8 cellular contexts compared by ENCODE assay signal in the genomic region with DNA sequence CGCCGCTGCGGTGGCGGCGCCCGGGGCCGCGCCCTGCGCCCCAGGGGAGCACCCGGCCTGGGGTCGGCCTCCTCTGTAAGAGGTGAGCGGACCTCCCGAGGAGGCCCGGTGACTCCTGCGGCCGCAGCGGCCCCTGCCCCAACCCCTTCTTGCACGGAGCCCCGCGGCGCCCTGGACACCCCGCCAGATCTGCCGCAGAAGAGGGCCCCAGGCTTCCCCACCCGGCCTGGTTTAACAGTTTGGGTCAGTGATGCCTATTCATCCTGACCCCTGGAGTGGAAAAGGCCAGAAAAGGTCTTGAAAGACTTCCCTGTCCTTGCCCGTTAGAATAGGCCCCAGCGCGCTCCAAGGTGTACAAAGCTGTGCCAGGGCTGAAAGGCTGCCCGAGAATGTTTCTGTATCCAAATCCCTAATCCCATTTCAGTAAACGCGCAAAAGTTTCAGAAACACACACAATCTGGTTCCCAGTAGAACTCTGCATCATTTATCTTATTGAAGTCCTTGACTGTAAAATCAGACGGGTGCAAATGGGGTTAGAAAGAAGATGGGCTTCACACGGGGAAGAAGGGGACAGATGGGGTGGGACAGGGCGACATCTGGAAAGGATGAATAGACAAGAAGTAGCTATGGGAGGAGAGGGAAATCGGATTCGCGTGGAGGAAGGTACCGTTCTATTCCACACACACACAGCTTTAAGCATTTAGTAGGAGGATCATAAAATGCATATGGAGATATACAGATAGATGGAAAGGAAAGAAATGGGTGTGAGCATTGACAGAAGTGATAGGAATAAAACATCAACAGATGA. TPM values are rescaled to one million over a fixed set of nuclear protein-coding genes. Genes with fewer than 3 reads are reported as not detected.
A peak's percentile ranks its signal among the peaks of the same experiment; 100 is the strongest.
DNase-seq lines count a peak whose midpoint lies in the region; ATAC-seq and TF ChIP-seq lines count a peak whose summit lies in the region.

No MANE protein-coding gene starts in this region.

- no peaks in the 10 kb centered on the region for H3K9me3 ChIP-seq in CD8-positive, alpha-beta T cell (ENCODE audit: low read length)
- no peaks in the 10 kb centered on the region for H3K9me3 ChIP-seq in IMR-90 (ENCODE audit: control insufficient read depth, insufficient read depth, low read length)
- no peaks in the 10 kb centered on the region for H3K9me3 ChIP-seq in heart right ventricle

- peak overlapping the region; percentile 84 for H3K27ac ChIP-seq in CD8-positive, alpha-beta T cell (ENCODE audit: low read depth, low read length)
- H3K27ac ChIP-seq in IMR-90 (ENCODE audit: insufficient read depth, low read length) (peak overlapping the region; percentile 93), heart right ventricle (peak overlapping the region; percentile 94 to 100 (median 99)), rectal smooth muscle tissue (ENCODE audit: low read depth, low read length) (peak overlapping the region; percentile 99)

- CTCF ChIA-PET in CD8-positive, alpha-beta T cell (lab: Charles Lee): interaction anchor here (0.7 to 2.0 kb wide), 5 partner anchors 12 to 474 kb away, joined by 4 to 5 read pairs (median 4); no protein-coding TSS in a partner anchor
- CTCF ChIA-PET in IMR-90 (lab: Yijun Ruan, JAX): interaction anchor here (0.9 to 1.1 kb wide), 2 partner anchors 33 to 414 kb away, joined by 3 read pairs; no protein-coding TSS in a partner anchor

- H3K79me1 ChIP-seq in IMR-90 (ENCODE audit: low read depth in 1 of 2, low read length in 2 of 2): peaks cover 4 to 15% of the 10 kb centered on the region in 2 experiments

- H3K9ac ChIP-seq in IMR-90 (ENCODE audit: low read depth, low read length): peak overlapping the region; percentile 73
- H3K9ac ChIP-seq in rectal smooth muscle tissue (ENCODE audit: low read length): peak overlapping the region; percentile 92

- H2AK5ac ChIP-seq in IMR-90 (ENCODE audit: low read depth, low read length): peak overlapping the region; percentile 88; the same call in 1 of the 2 replicates

- BruUV-seq in IMR-90 (replicated peaks; lab: Mats Ljungman, UMichigan): no TSS peak

- peaks cover 17% of the 10 kb centered on the region for H3K4me1 ChIP-seq in CD8-positive, alpha-beta T cell (ENCODE audit: insufficient read depth, low read length)
- peaks cover 4% of the 10 kb centered on the region for H3K4me1 ChIP-seq in IMR-90 (ENCODE audit: control insufficient read depth, insufficient read depth, low read length)
- H3K4me1 ChIP-seq in heart right ventricle: peaks cover 0 to 71% (median 47%) of the 10 kb centered on the region in 9 donors
- peaks cover 16% of the 10 kb centered on the region for H3K4me1 ChIP-seq in rectal smooth muscle tissue (ENCODE audit: control insufficient read depth, insufficient read depth, low read length)

- no peaks in the 10 kb centered on the region for H3K36me3 ChIP-seq in CD8-positive, alpha-beta T cell (ENCODE audit: insufficient read depth, low read length)
- H3K36me3 ChIP-seq in IMR-90 (ENCODE audit: control insufficient read depth, insufficient read depth, low read length) (no peaks in the 10 kb centered on the region), heart right ventricle (no peaks in the 10 kb centered on the region), rectal smooth muscle tissue (ENCODE audit: control insufficient read depth, insufficient read depth, low read length) (no peaks in the 10 kb centered on the region)

- H2BK20ac ChIP-seq in IMR-90 (ENCODE audit: low read depth, low read length): peak overlapping the region; percentile 85

- no peak overlapping the region for H3K56ac ChIP-seq in IMR-90 (ENCODE audit: extremely low read depth, insufficient read depth, low read length)

- H4K5ac ChIP-seq in IMR-90 (ENCODE audit: low read depth, low read length): peak overlapping the region; percentile 87

- H2AFZ ChIP-seq in IMR-90 (replicated peaks; ENCODE audit: low read length, poor library complexity): peak overlapping the region; percentile 97

- H3K4ac ChIP-seq in IMR-90 (ENCODE audit: low read depth, low read length): peak overlapping the region; percentile 91

- H3K27me3 Mint-ChIP-seq in CD8-positive, alpha-beta T cell (ENCODE audit: low read depth): no peaks in the 10 kb centered on the region
- no peaks in the 10 kb centered on the region for H3K27me3 Mint-ChIP-seq in activated naive CD4-positive, alpha-beta T cell treated with anti-CD3 and anti-CD28 coated beads, Interleukin-2, amount 50 U/mL, for 24 hours

- intact Hi-C loops in CD8-positive, alpha-beta T cell (cut with DNase I, micrococcal nuclease): loop anchor here (1.0 to 10.0 kb wide), 13 partner anchors 27 to 1347 kb away; a partner anchor contains a TSS
- intact Hi-C loops in IMR-90 (cut with micrococcal nuclease) (loop anchor here (1.0 to 10.0 kb wide), 8 partner anchors 35 to 473 kb away; a partner anchor contains a TSS), heart right ventricle (cut with DNase I) (loop anchor here in 9 of 10 donors (1.0 to 10.0 kb wide), 14 partner anchors 35 to 413 kb away; a partner anchor contains a TSS)

- peak overlapping the region; percentile 80 for H3K18ac ChIP-seq in IMR-90 (ENCODE audit: low read depth, low read length)

- in situ Hi-C loops in IMR-90 (cut with MboI; ENCODE audit: low sequenced_read_pairs): loop anchor here (25.0 kb wide), 1 partner anchor 410 kb away; no protein-coding TSS in a partner anchor

- no peak for TF ChIP-seq RAD21 in IMR-90 (IDR thresholded peaks at IDR 0.05; ENCODE audit: low read length)

- H2BK15ac ChIP-seq in IMR-90 (ENCODE audit: low read depth, low read length): peak overlapping the region; percentile 94; the same call in 2 of the 3 replicates

- peak overlapping the region; percentile 96 for H4K91ac ChIP-seq in IMR-90 (ENCODE audit: insufficient read depth, low read depth, low read length)

- no peaks in the 10 kb centered on the region for H3K9me3 Mint-ChIP-seq in CD8-positive, alpha-beta T cell
- no peaks in the 10 kb centered on the region for H3K9me3 Mint-ChIP-seq in activated naive CD4-positive, alpha-beta T cell treated with anti-CD3 and anti-CD28 coated beads, Interleukin-2, amount 50 U/mL, for 24 hours

- H3K36me3 Mint-ChIP-seq in CD8-positive, alpha-beta T cell: peaks cover 9% of the 10 kb centered on the region
- H3K36me3 Mint-ChIP-seq in activated naive CD4-positive, alpha-beta T cell treated with anti-CD3 and anti-CD28 coated beads, Interleukin-2, amount 50 U/mL, for 24 hours: no peaks in the 10 kb centered on the region

- peak overlapping the region; percentile 84 to 95 for H4K8ac ChIP-seq in IMR-90 (ENCODE audit: low read depth in 2 of 2, low read length in 2 of 2)

- WGBS in IMR-90 (ENCODE audit: extremely low coverage in 2 of 2, insufficient read length in 1 of 2), 2 experiments: 43% methylated on average over 1 of the region's 37 CpGs; no CpG with 5 or more reads in 1 of the 2 experiments
- 21% methylated on average over 37 of the region's 37 CpGs for WGBS in heart right ventricle, 2 donors

- no peak for ATAC-seq in CD8-positive, alpha-beta T cell
- no peak for ATAC-seq in IMR-90 (ENCODE audit: low read depth)
- no peak for ATAC-seq in heart right ventricle

- H3K27me3 ChIP-seq in CD8-positive, alpha-beta T cell (ENCODE audit: insufficient read depth, low read length): no peaks in the 10 kb centered on the region
- H3K27me3 ChIP-seq in IMR-90 (ENCODE audit: control insufficient read depth, insufficient read depth, low read length): no peaks in the 10 kb centered on the region
- no peaks in the 10 kb centered on the region for H3K27me3 ChIP-seq in heart right ventricle
- H3K27me3 ChIP-seq in rectal smooth muscle tissue (ENCODE audit: control insufficient read depth, insufficient read depth, low read length): no peaks in the 10 kb centered on the region

- peak overlapping the region; percentile 80 for H3K23ac ChIP-seq in IMR-90 (ENCODE audit: low read depth, low read length)

- H2BK120ac ChIP-seq in IMR-90 (ENCODE audit: low read depth, low read length): peak overlapping the region; percentile 91

- peak overlapping the region; percentile 76 for H3K4me3 ChIP-seq in CD8-positive, alpha-beta T cell (ENCODE audit: low read depth, low read length)
- H3K4me3 ChIP-seq in IMR-90 (ENCODE audit: insufficient read depth, low read depth, low read length): peak overlapping the region; percentile 37; the same call in 1 of the 2 replicates
- H3K4me3 ChIP-seq in heart right ventricle: peak overlapping the region; percentile 50 to 89 (median 82)
- H3K4me3 ChIP-seq in rectal smooth muscle tissue (ENCODE audit: low read length): peak overlapping the region; percentile 80

- H3K27ac Mint-ChIP-seq in CD8-positive, alpha-beta T cell: peak overlapping the region; percentile 72
- H3K27ac Mint-ChIP-seq in activated naive CD4-positive, alpha-beta T cell treated with anti-CD3 and anti-CD28 coated beads, Interleukin-2, amount 50 U/mL, for 24 hours: peak overlapping the region; percentile 38

- dilution Hi-C loops in IMR-90 (cut with HindIII; ENCODE audit: low sequenced_read_pairs, unreplicated experiment): no loop called here

- peak overlapping the region; percentile 43 for H3K4me2 ChIP-seq in IMR-90 (ENCODE audit: low read depth, low read length)

- peak overlapping the region; percentile 95 for H3K4me3 Mint-ChIP-seq in CD8-positive, alpha-beta T cell
- H3K4me3 Mint-ChIP-seq in activated naive CD4-positive, alpha-beta T cell treated with anti-CD3 and anti-CD28 coated beads, Interleukin-2, amount 50 U/mL, for 24 hours: peak overlapping the region; percentile 87

- peaks cover 5% of the 10 kb centered on the region for H3K9me1 ChIP-seq in IMR-90 (ENCODE audit: insufficient read depth, low read length)

- peaks cover 27% of the 10 kb centered on the region for H3K4me1 Mint-ChIP-seq in CD8-positive, alpha-beta T cell (ENCODE audit: low read depth)
- H3K4me1 Mint-ChIP-seq in activated naive CD4-positive, alpha-beta T cell treated with anti-CD3 and anti-CD28 coated beads, Interleukin-2, amount 50 U/mL, for 24 hours: peaks cover 26% of the 10 kb centered on the region

- POLR2A ChIA-PET in CD8-positive, alpha-beta T cell (lab: Charles Lee): interaction anchor here (0.9 to 5.1 kb wide), 17 partner anchors 10 to 526 kb away, joined by 3 to 142 read pairs (median 4); a partner anchor contains a TSS
- POLR2A ChIA-PET in IMR-90 (lab: Charles Lee; ENCODE audit: unreplicated experiment): interaction anchor here (2.3 kb wide), 2 partner anchors 27 to 100 kb away, joined by 5 to 29 read pairs; no protein-coding TSS in a partner anchor

- no peaks in the 10 kb centered on the region for H4K20me1 ChIP-seq in IMR-90 (ENCODE audit: insufficient read depth, low read length)

- no peak for TF ChIP-seq POLR2A in IMR-90 (IDR thresholded peaks at IDR 0.05; ENCODE audit: low read depth, low read length)

- peak overlapping the region; percentile 84 for H3K14ac ChIP-seq in IMR-90 (replicated peaks; ENCODE audit: low read depth, low read length)

- no peak for TF ChIP-seq CTCF in CD8-positive, alpha-beta T cell (IDR thresholded peaks at IDR 0.05)
- TF ChIP-seq CTCF in IMR-90 (conservative IDR thresholded peaks at IDR 0.05; ENCODE audit: low read depth, low read length) (no peak), heart right ventricle (IDR thresholded peaks at IDR 0.05) (no peak)

- peak overlapping the region; percentile 92 for H2BK5ac ChIP-seq in IMR-90 (ENCODE audit: low read depth, low read length, poor library complexity, severe bottlenecking)

- DNase-seq in CD8-positive, alpha-beta T cell: peak in 2 of 7 experiments; percentile 12 to 20
- DNase-seq in IMR-90 (no peak), heart right ventricle (peak in 1 of 2 donors; percentile 37), AG08396 (ENCODE audit: low spot score) (no peak), COLO668 (lab: John Stamatoyannopoulos, UW; ENCODE audit: unreplicated experiment) (no peak), occipital lobe (lab: John Stamatoyannopoulos, UW) (no peak)

- peak overlapping the region; percentile 95 for H2AK9ac ChIP-seq in IMR-90 (replicated peaks; ENCODE audit: low read depth, low read length, poor library complexity)

RNA-seq across cellular contexts. Expression of a gene that starts 1.1 kb away (rescaled TPM):
- 10 to 100 TPM; 21.7 to 22.5 TPM for total RNA-seq in CD8-positive, alpha-beta T cell
- total RNA-seq in IMR-90 (2012; rRNA removed) (33.6 and 42.7 TPM in 2 replicates), heart right ventricle (10 to 100 TPM; 30.0 to 85.9 (median 56.2) TPM), occipital lobe (372 TPM)
- polyA plus RNA-seq in IMR-90 (2012; rRNA removed) (35.0 and 38.4 TPM in 2 replicates), heart right ventricle (10 to 100 TPM; 24.2 to 49.6 TPM)
- 14.1 and 16.7 TPM in 2 replicates for polyA plus RNA-seq in IMR-90 (2012; cell fraction: cytosol; rRNA removed)
- polyA plus RNA-seq in IMR-90 (2012; cell fraction: nucleus; rRNA removed; ENCODE audit: low replicate concordance): 15.5 and 49.1 TPM in 2 replicates
